In the genomic region with DNA sequence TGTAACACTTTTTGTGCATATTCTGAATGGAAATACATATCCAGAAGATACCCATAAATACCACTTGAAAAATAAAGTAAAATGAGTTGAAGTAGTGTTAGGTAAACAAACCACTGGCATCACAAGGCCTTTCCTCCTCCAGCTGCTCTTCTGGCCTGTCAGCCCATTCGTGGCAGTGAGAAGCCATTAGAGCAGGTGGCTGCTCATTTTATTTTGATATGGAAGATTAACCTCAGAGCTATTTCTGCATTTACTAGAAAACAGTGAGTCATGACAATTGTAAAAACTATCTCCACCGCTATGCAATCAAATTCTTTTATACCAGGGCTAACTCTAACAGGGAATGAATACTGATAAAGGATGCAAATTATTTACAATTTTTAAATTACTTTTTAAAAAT, we compare ENCODE assay signal across 12 cellular contexts.
DNase-seq lines count a peak whose midpoint lies in the region; ATAC-seq lines count a peak whose summit lies in the region.
"Had no signal": no experiment of that assay in that cellular context is flagged by ENCODE, and none has a peak within 500 bp of the region (broad histone marks: within the 10 kb centered on the region; RNA-seq: fewer than 3 reads in every experiment).

No MANE protein-coding gene starts in this region.

- DNase-seq in DMS53 treated with DMSO at 0.1 percent for 48 hours (lab: John Stamatoyannopoulos, UW; ENCODE audit: unreplicated experiment) (peak; percentile 60), NCI-H1092 treated with DMSO at 0.1 percent for 48 hours (lab: John Stamatoyannopoulos, UW) (peak; percentile 93), NCI-H774 (lab: John Stamatoyannopoulos, UW) (peak; percentile 19), left kidney (ENCODE audit: low read depth, low spot score) (peak; percentile 5), ecto neural progenitor cell (ENCODE audit: low spot score) (no peak)
- no peak for DNase-seq in activated T-cell treated with anti-CD3 and anti-CD28 coated beads, Interleukin-2, amount 50 U/mL, for 24 hours
- DNase-seq: activated naive CD8-positive, alpha-beta T cell treated with anti-CD3 and anti-CD28 coated beads for 36 hours; foreskin fibroblast; left cardiac atrium had no signal

- no peak overlapping the region for H3K27ac Mint-ChIP-seq in activated T-cell treated with anti-CD3 and anti-CD28 coated beads, Interleukin-2, amount 50 U/mL, for 24 hours
- H3K27ac Mint-ChIP-seq: activated naive CD8-positive, alpha-beta T cell treated with anti-CD3 and anti-CD28 coated beads for 36 hours; activated T-helper 1 cell treated with anti-CD3 and anti-CD28 coated beads, Interleukin-12 subunit alpha, Interleukin-12 subunit beta, Interleukin-2, Interleukin-4 antibody, amounts not matched to agents 30 ng/mL and 10 ng/mL and 1 ng/mL, durations not matched to agents 14 hours and 24 hours and 36 hours; mesothelial cell of epicardium had no signal

- H3K4me1 Mint-ChIP-seq in activated T-cell treated with anti-CD3 and anti-CD28 coated beads, Interleukin-2, amount 50 U/mL, for 24 hours (ENCODE audit: low read depth) = no peaks in the 10 kb centered on the region
- H3K4me1 Mint-ChIP-seq: activated naive CD8-positive, alpha-beta T cell treated with anti-CD3 and anti-CD28 coated beads for 36 hours had no signal

- H3K36me3 Mint-ChIP-seq in activated T-cell treated with anti-CD3 and anti-CD28 coated beads, Interleukin-2, amount 50 U/mL, for 24 hours (ENCODE audit: low read depth) = no peaks in the 10 kb centered on the region
- H3K36me3 Mint-ChIP-seq: activated naive CD8-positive, alpha-beta T cell treated with anti-CD3 and anti-CD28 coated beads for 36 hours had no signal

- no peak for ATAC-seq in GM21381 (IDR thresholded peaks at IDR 0.05; ENCODE audit: unreplicated experiment)
- ATAC-seq: left cardiac atrium had no signal

- H3K9me3 Mint-ChIP-seq in activated T-cell treated with anti-CD3 and anti-CD28 coated beads, Interleukin-2, amount 50 U/mL, for 24 hours = peaks cover 12% of the 10 kb centered on the region

- no peaks in the 10 kb centered on the region for H3K27me3 Mint-ChIP-seq in activated T-cell treated with anti-CD3 and anti-CD28 coated beads, Interleukin-2, amount 50 U/mL, for 24 hours
- H3K27me3 Mint-ChIP-seq: activated naive CD8-positive, alpha-beta T cell treated with anti-CD3 and anti-CD28 coated beads for 36 hours had no signal

- no peak overlapping the region for H3K4me3 Mint-ChIP-seq in activated T-cell treated with anti-CD3 and anti-CD28 coated beads, Interleukin-2, amount 50 U/mL, for 24 hours
- H3K4me3 Mint-ChIP-seq: activated naive CD8-positive, alpha-beta T cell treated with anti-CD3 and anti-CD28 coated beads for 36 hours; activated T-helper 1 cell treated with anti-CD3 and anti-CD28 coated beads, Interleukin-12 subunit alpha, Interleukin-12 subunit beta, Interleukin-2, Interleukin-4 antibody, amounts not matched to agents 30 ng/mL and 10 ng/mL and 1 ng/mL, durations not matched to agents 14 hours and 24 hours and 36 hours; mesothelial cell of epicardium had no signal

Comparison
In these comparisons a context has a peak if more than half of its experiments do, and no peak if none do; other contexts are left out.
1. DNase-seq: peak in DMS53 treated with DMSO at 0.1 percent for 48 hours (single experiment), NCI-H1092 treated with DMSO at 0.1 percent for 48 hours (single experiment), NCI-H774 (single experiment) and left kidney (single experiment); none in activated T-cell treated with anti-CD3 and anti-CD28 coated beads, Interleukin-2, amount 50 U/mL, for 24 hours (single experiment) and ecto neural progenitor cell (single experiment).